23 cellular contexts compared by ENCODE assay signal in the genomic region with DNA sequence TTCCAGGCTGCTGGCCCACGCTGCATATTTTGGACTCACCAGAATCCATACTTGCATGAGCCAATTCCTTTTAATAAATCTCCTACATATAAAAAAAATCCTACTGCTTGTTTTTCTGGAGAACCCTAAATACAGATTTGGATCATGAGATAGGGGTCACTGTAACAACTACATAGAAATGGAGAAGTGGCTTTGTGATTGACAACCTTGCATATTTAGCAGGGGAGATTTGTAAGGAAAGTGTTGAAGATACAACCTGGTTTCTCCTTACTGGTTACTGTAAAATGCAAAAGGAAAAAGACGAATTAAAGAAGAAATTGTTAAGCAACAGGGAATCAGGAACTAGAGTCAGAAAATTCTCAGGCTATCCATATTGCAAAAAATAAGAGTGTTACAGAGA.
"Had no signal": no experiment of that assay in that cellular context is flagged by ENCODE, and none has a peak within 500 bp of the region (broad histone marks: within the 10 kb centered on the region; RNA-seq: fewer than 3 reads in every experiment).

No MANE protein-coding gene starts in this region.

- ATAC-seq: esophagus mucosa; gastrocnemius medialis; left lobe of liver; mucosa of descending colon; natural killer cell treated with Interleukin-12 subunit alpha and Interleukin-12 subunit beta and Interleukin-15 and Interleukin-18, amount 100 ng/mL, for 72 hours; right lobe of liver; stimulated activated naive B cell treated with anti-CD40 and anti-IgM and Interleukin-4, amounts not matched to agents 10 μg/mL and 1 μg/mL and 100 μg/mL, for 72 hours had no signal

- H3K27me3 ChIP-seq: gastrocnemius medialis, hepatocyte, neutrophil, right lobe of liver, tibial nerve, upper lobe of left lung had no signal

- H3K4me3 ChIP-seq: gastrocnemius medialis, hepatocyte, lung, mucosa of descending colon, right lobe of liver, tibial nerve, upper lobe of left lung had no signal

- H3K4me1 ChIP-seq: gastrocnemius medialis, parathyroid adenoma, upper lobe of left lung had no signal

- H3K36me3 ChIP-seq: gastrocnemius medialis, neutrophil had no signal

- DNase-seq: cortex of kidney; effector CD8-positive, alpha-beta T cell; endodermal cell; gastrocnemius medialis; kidney; mesenchymal stem cell; mucosa of descending colon; naive B cell; right lobe of liver; small intestine; stimulated activated CD4-positive, alpha-beta T cell treated with anti-CD3 and anti-CD28 coated beads, Interleukin-15, amount 100 ng/mL, for 24 hours; stimulated activated CD4-positive, alpha-beta T cell treated with anti-CD3 and anti-CD28 coated beads, Interleukin-2, amount 100 ng/mL, for 48 hours; stimulated activated naive B cell treated with anti-CD40 and anti-IgM and Interleukin-4, amounts not matched to agents 10 μg/mL and 1 μg/mL and 100 μg/mL, for 72 hours; upper lobe of left lung had no signal

- H3K9me3 ChIP-seq: gastrocnemius medialis, mucosa of descending colon, neutrophil, right lobe of liver, tibial nerve, upper lobe of left lung had no signal

- H3K27ac ChIP-seq: epithelial cell of prostate, hepatocyte, neutrophil, parathyroid adenoma, upper lobe of left lung had no signal
